ENCODE assay signal across 1 cellular context in the genomic region with DNA sequence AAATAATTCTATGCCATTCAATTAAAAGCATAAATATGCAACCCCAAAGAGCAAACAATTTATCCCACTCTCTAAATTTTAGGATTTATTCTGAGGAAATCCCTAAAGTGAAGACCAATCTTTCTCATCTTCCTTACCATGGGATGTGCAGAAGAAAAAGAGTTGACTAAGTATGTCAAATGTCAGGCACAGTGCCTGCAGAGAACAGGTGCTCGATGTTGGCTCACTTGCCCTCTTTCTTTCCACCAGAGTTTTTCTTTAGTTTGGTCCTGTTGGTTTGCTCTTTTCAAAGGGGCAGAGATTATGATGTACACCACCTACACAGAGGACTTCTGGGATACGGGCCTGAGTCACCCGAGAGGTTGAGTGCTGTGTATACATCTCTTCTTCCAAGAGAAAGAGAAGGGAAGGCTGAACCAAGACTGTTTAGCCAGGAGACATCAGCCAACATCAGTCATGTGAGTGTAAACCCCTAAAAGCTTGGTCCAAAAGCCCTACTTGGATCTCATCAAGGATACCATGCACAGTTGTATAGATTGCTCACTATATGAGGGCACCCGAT.
TF ChIP-seq lines count a peak whose summit lies in the region.

No MANE protein-coding gene starts in this region.

TF ChIP-seq in IMR-90, 13 proteins besides CTCF, POLR2A, EP300 and RAD21 (continued from another document):
- TF ChIP-seq MAFK (IDR thresholded peaks at IDR 0.05; ENCODE audit: low read depth, low read length) (no peak), SMC3 (IDR thresholded peaks at IDR 0.05; ENCODE audit: low read depth, low read length) (no peak), FOS (IDR thresholded peaks at IDR 0.05; ENCODE audit: low read depth, low read length) (no peak)
